9 cellular contexts compared by ENCODE assay signal in genomic region chr9:96856363-96857286, GRCh38. TPM values are rescaled to one million over a fixed set of nuclear protein-coding genes. Genes with fewer than 3 reads are reported as not detected.
DNase-seq lines count a peak whose midpoint lies in the region; ATAC-seq and TF ChIP-seq lines count a peak whose summit lies in the region.
"Had no signal": no experiment of that assay in that cellular context is flagged by ENCODE, and none has a peak within 500 bp of the region (broad histone marks: within the 10 kb centered on the region; RNA-seq: fewer than 3 reads in every experiment).

No MANE protein-coding gene starts in this region.

- H3K4me1 ChIP-seq in OCI-LY7 (ENCODE audit: insufficient read depth, low read length, poor library complexity, severe bottlenecking): peaks cover 15% of the 10 kb centered on the region
- peaks cover 21 to 34% of the 10 kb centered on the region in 2 donors for H3K4me1 ChIP-seq in thyroid gland

- intact Hi-C loops in OCI-LY7 (cut with micrococcal nuclease; ENCODE audit: unreplicated experiment) (loop anchor here (1.0 to 10.0 kb wide), 7 partner anchors 252 to 758 kb away; partner anchors contain the start of gene TDRD7), thyroid gland (cut with DNase I) (loop anchor here (5.0 kb wide), 1 partner anchor 541 kb away; no protein-coding TSS in a partner anchor)

- no peak for TF ChIP-seq POLR2A in thyroid gland (IDR thresholded peaks at IDR 0.05)

- H3K9me3 ChIP-seq in OCI-LY7 (ENCODE audit: low read length) (peaks cover under 1% of the 10 kb centered on the region; the same call in 1 of the 2 replicates), thyroid gland (no peaks in the 10 kb centered on the region)

- H3K9me2 ChIP-seq in OCI-LY7 (ENCODE audit: insufficient read depth, low read length): no peaks in the 10 kb centered on the region

- H2AFZ ChIP-seq in OCI-LY7 (ENCODE audit: low read length): peak overlapping the region; percentile 25; the same call in 1 of the 2 replicates

- H3K36me3 ChIP-seq in BJ (ENCODE audit: control insufficient read depth, insufficient read depth, low read length) (no peaks in the 10 kb centered on the region), OCI-LY7 (ENCODE audit: insufficient read depth, low read length) (peaks cover 9% of the 10 kb centered on the region), thyroid gland (no peaks in the 10 kb centered on the region)

- DNase-seq in BJ (ENCODE audit: low read depth): no peak
- peak; percentile 57 for DNase-seq in HT1080 (ENCODE audit: low read depth)
- peak; percentile 76 for DNase-seq in OCI-LY7 (ENCODE audit: low spot score)
- DNase-seq in activated T-cell treated with anti-CD3 and anti-CD28 coated beads, Interleukin-2, amount 50 U/mL, for 72 hours: peak; percentile 74 to 75
- DNase-seq in fibroblast of the aortic adventitia (ENCODE audit: low read depth): peak; percentile 76
- DNase-seq in nucleus accumbens (lab: John Stamatoyannopoulos, UW): peak in 48 of 56 donors; percentile 7 to 76 (median 46)
- DNase-seq in thyroid gland: peak; percentile 59 to 71

- H3K4me3 ChIP-seq in BJ (ENCODE audit: low read depth, low read length) (no peak overlapping the region), OCI-LY7 (ENCODE audit: low read depth, low read length, poor library complexity, severe bottlenecking) (no peak overlapping the region), fibroblast of the aortic adventitia (ENCODE audit: low read depth, low read length) (no peak overlapping the region), thyroid gland (replicated peaks in 1 of 3) (no peak overlapping the region)

- no peaks in the 10 kb centered on the region for H3K9me3 Mint-ChIP-seq in activated T-cell treated with anti-CD3 and anti-CD28 coated beads, Interleukin-2, amount 50 U/mL, for 72 hours
- H3K9me3 Mint-ChIP-seq: IgD-negative memory B cell had no signal

- BruUV-seq in OCI-LY7 (replicated peaks; lab: Mats Ljungman, UMichigan): no TSS peak

- H3K27ac ChIP-seq in OCI-LY7 (ENCODE audit: low read depth, low read length, poor library complexity, severe bottlenecking) (no peak overlapping the region), thyroid gland (peak overlapping the region in 1 of 3 donors; percentile 6)

- CTCF ChIA-PET in BJ (lab: Yijun Ruan, JAX): interaction anchor here (0.6 to 3.8 kb wide), 30 partner anchors 8 to 759 kb away, joined by 3 to 39 read pairs (median 4); partner anchors contain the start of gene CTSV
- CTCF ChIA-PET in OCI-LY7 (lab: Charles Lee; ENCODE audit: unreplicated experiment): interaction anchor here (1.1 to 1.2 kb wide), 2 partner anchors 18 to 742 kb away, joined by 3 read pairs; no protein-coding TSS in a partner anchor

- H3K36me3 Mint-ChIP-seq in activated T-cell treated with anti-CD3 and anti-CD28 coated beads, Interleukin-2, amount 50 U/mL, for 72 hours (ENCODE audit: insufficient read depth in 2 of 2): peaks cover 2% of the 10 kb centered on the region in 2 donors
- H3K36me3 Mint-ChIP-seq: IgD-negative memory B cell had no signal

- TF ChIP-seq CTCF in BJ (IDR thresholded peaks at IDR 0.05; ENCODE audit: insufficient read depth, low read depth, low read length) (peak; percentile 91), OCI-LY7 (conservative IDR thresholded peaks at IDR 0.05; ENCODE audit: low read length) (peak; percentile 99), fibroblast of the aortic adventitia (IDR thresholded peaks at IDR 0.05; ENCODE audit: insufficient read depth, low read length) (peak; percentile 91), thyroid gland (IDR thresholded peaks at IDR 0.05) (peak; percentile 58 to 93 (median 85))

- H3K27me3 ChIP-seq in BJ (ENCODE audit: control insufficient read depth, insufficient read depth, low read length) (no peaks in the 10 kb centered on the region), thyroid gland (no peaks in the 10 kb centered on the region)

- H3K27me3 Mint-ChIP-seq in activated T-cell treated with anti-CD3 and anti-CD28 coated beads, Interleukin-2, amount 50 U/mL, for 72 hours (ENCODE audit: low read depth): peaks cover 20% of the 10 kb centered on the region

- H4K20me1 ChIP-seq in OCI-LY7 (ENCODE audit: insufficient read depth, low read length): 0 out of 2 replicates have a peak, but pooled peaks cover 13% of the 10 kb centered on the region

- no peak overlapping the region for H3K4me2 ChIP-seq in OCI-LY7 (ENCODE audit: low read length)

- H3K4me1 Mint-ChIP-seq in activated T-cell treated with anti-CD3 and anti-CD28 coated beads, Interleukin-2, amount 50 U/mL, for 72 hours (ENCODE audit: low read depth): peaks cover 44% of the 10 kb centered on the region

- WGBS in thyroid gland, 2 donors: 13 to 20% methylated on average over 6 of the region's 6 CpGs

- H3K79me2 ChIP-seq in OCI-LY7 (ENCODE audit: insufficient read depth, low read depth, low read length): peaks cover 4% of the 10 kb centered on the region; the same call in 1 of the 2 replicates

- no peak overlapping the region for H3K4me3 Mint-ChIP-seq in activated T-cell treated with anti-CD3 and anti-CD28 coated beads, Interleukin-2, amount 50 U/mL, for 72 hours

- peak; percentile 64 for ATAC-seq in GM18909 (IDR thresholded peaks at IDR 0.05; ENCODE audit: poor library complexity, unreplicated experiment)
- ATAC-seq in activated T-cell treated with anti-CD3 and anti-CD28 coated beads, Interleukin-2, amount 50 U/mL, for 72 hours (replicated peaks in 1 of 2): peak; percentile 72 to 75

- POLR2A ChIA-PET in BJ (lab: Charles Lee) (no interaction called here), OCI-LY7 (lab: Charles Lee) (interaction anchor here (0.5 to 0.8 kb wide), 2 partner anchors 80 to 682 kb away, joined by 3 read pairs; no protein-coding TSS in a partner anchor)

- H3K27ac Mint-ChIP-seq in activated T-cell treated with anti-CD3 and anti-CD28 coated beads, Interleukin-2, amount 50 U/mL, for 72 hours: no peak overlapping the region

RNA-seq across cellular contexts. Expression of gene ZNF782, which starts 2.3 kb away (rescaled TPM):
- polyA plus RNA-seq in BJ (2011; rRNA removed): 0.96 and 1.3 TPM in 2 replicates
- 1.5 and 2.7 TPM in 2 replicates for polyA minus RNA-seq in BJ (2011; rRNA and poly(A)+ RNA removed)
- total RNA-seq in HT1080 (2014; rRNA removed; shearing (Covaris generic)): 3.3 and 3.9 TPM in 2 replicates
- polyA plus RNA-seq in HT1080 (2015; cell fraction: cytosol; rRNA removed): 2.0 and 2.4 TPM in 2 replicates
- 3.6 and 13.8 TPM in 2 replicates for polyA plus RNA-seq in HT1080 (2015; cell fraction: nucleus; rRNA removed)
- 8.6 and 14.3 TPM in 2 replicates for total RNA-seq in OCI-LY7 (2014; rRNA removed; shearing (Covaris generic))
- 10.2 and 11.2 TPM in 2 replicates for total RNA-seq in OCI-LY7 (2022)
- total RNA-seq in activated T-cell treated with anti-CD3 and anti-CD28 coated beads, Interleukin-2, amount 50 U/mL, for 72 hours: 1 to 10 TPM; 4.5 to 7.1 TPM
- 2.3 and 7.1 TPM in 2 replicates for total RNA-seq in fibroblast of the aortic adventitia (ENCODE audit: low replicate concordance)
- total RNA-seq in thyroid gland: 10 to 100 TPM; 14.3 to 32.1 (median 19.6) TPM
